28 cellular contexts compared by ENCODE assay signal in the genomic region with DNA sequence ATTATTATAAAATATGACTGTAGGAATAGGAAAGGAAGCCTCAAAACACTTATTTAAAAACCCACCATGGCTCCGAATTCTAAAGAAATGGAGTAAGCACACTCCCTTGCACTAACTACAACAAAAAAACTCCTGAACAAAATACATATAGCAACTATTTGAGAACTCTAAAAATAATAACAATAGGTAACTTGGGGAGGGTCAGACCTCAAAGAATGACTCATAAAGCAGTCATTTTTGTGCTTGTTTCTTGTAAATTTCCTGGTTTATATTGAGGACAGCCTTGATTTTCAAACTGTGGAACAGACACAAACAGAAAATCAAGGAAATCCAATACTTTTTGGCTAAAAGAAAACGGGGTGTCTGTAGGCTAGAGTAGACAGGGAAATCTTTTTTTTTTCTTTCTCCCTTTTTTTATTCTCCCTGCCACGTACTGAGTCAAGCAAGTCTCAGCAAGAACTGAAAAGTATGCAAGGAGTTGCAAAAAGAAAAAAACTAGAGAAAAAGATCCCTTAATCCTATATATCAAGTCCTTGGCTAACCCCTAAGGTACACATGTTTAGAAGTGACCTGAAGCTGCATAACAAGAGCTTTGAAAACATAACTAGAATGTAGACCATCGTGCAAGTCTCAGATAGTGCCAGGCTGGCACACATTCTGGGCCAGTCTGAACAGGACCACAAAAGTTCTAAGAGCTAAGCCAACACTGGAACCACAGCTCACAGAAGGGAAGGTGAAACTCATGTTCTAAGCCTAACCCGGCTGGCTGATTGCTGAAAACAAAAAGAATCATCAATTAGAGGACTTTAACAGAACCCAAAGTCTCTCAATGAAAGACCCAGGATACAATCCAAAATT.
DNase-seq lines count a peak whose midpoint lies in the region; ATAC-seq, FAIRE-seq and TF ChIP-seq lines count a peak whose summit lies in the region.
"Had no signal": no experiment of that assay in that cellular context is flagged by ENCODE, and none has a peak within 500 bp of the region (broad histone marks: within the 10 kb centered on the region; RNA-seq: fewer than 3 reads in every experiment).

No MANE protein-coding gene starts in this region.

- H3K4me1 ChIP-seq in RWPE2 (ENCODE audit: insufficient read depth, poor library complexity, severe bottlenecking): no peaks in the 10 kb centered on the region
- H3K4me1 ChIP-seq in foreskin keratinocyte: peaks cover 9% of the 10 kb centered on the region

- no peak for FAIRE-seq in H54 (lab: Jason Lieb, UNC)
- FAIRE-seq: GM12891, HepG2, K562 had no signal

- H3K27me3 ChIP-seq in RWPE2 (ENCODE audit: insufficient read depth, poor library complexity, severe bottlenecking) (no peaks in the 10 kb centered on the region), foreskin keratinocyte (no peaks in the 10 kb centered on the region)

- no peak for TF ChIP-seq POLR2A in H54 (IDR thresholded peaks at IDR 0.05; ENCODE audit: low read depth, low read length)

- no peaks in the 10 kb centered on the region for H3K9me3 ChIP-seq in RWPE2 (ENCODE audit: severe bottlenecking)

- TF ChIP-seq CTCF in RWPE2 (IDR thresholded peaks at IDR 0.05; ENCODE audit: poor library complexity, severe bottlenecking) (no peak), foreskin keratinocyte (conservative IDR thresholded peaks at IDR 0.05) (no peak)

- H3K27ac ChIP-seq in RWPE2 (ENCODE audit: poor library complexity, severe bottlenecking) (no peak overlapping the region), foreskin keratinocyte (no peak overlapping the region)

- no peak overlapping the region for H3K4me3 ChIP-seq in RWPE2 (ENCODE audit: severe bottlenecking)
- H3K4me3 ChIP-seq: K562 had no signal

- no peaks in the 10 kb centered on the region for H3K36me3 ChIP-seq in RWPE2 (ENCODE audit: low read depth)

- DNase-seq in HPDE6-E6E7 (ENCODE audit: extremely low spot score) (peak; percentile 20), RWPE2 (ENCODE audit: low spot score) (no peak), foreskin keratinocyte (peak; percentile 37 to 66), DMS 273 treated with DMSO at 0.1 percent for 48 hours (lab: John Stamatoyannopoulos, UW) (no peak), H54 (ENCODE audit: insufficient read length, low spot score) (no peak), nucleus accumbens (lab: John Stamatoyannopoulos, UW) (no peak)
- DNase-seq: C1 segment of cervical spinal cord; CD4-positive, alpha-beta memory T cell; COR-L47; DMS79; EL; GF-D8; GOT3; HCEC 1CT; Kasumi-1; NCI-H1105 treated with DMSO at 0.1 percent for 48 hours; NCI-H2029; NCI-H446; NCI-H524 treated with DMSO at 0.1 percent for 48 hours; NCI-H82; NK-92 treated with Interleukin-12 subunit alpha and Interleukin-12 subunit beta, amount 100 ng/mL, for 24 hours; SIG-M5 had no signal

- ATAC-seq in RWPE2 (ENCODE audit: low read depth): 0 out of 3 replicates have a peak, but pooled peaks have one; percentile 31
- ATAC-seq in foreskin keratinocyte: peak; percentile 74
- no peak for ATAC-seq in HG03378 (IDR thresholded peaks at IDR 0.05; ENCODE audit: unreplicated experiment)
- ATAC-seq: HepG2, K562, Panc1, SK-N-SH treated with all-trans-retinoic acid at 6 μM for 48 hours had no signal

Comparison
In these comparisons a context has a peak if more than half of its experiments do, and no peak if none do; other contexts are left out.
1. DNase-seq: peak in HPDE6-E6E7 (single experiment) and foreskin keratinocyte (2 of 2); none in RWPE2 (single experiment), DMS 273 treated with DMSO at 0.1 percent for 48 hours (single experiment), H54 (single experiment) and nucleus accumbens (0 of 56).